11 cellular contexts compared by ENCODE assay signal in the genomic region with DNA sequence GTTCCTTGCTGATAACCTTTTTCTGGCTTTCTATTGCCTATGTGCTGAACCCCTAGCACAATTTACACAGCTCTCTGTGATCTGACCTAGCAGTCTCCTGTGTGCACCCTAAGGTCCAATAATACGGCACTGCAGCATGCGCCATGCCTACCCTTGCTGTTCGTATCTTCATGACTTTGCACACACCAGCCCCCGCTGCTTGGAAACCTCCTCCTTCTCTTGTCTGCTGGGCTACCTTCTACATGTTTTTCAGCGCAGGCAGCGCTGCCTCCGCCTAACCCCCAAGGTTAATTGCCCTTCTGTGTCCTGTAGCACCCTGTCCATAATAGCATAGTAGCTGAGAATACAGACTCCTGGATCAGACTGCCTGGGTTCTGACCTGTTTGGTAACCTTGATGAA. TPM values are rescaled to one million over a fixed set of nuclear protein-coding genes. Genes with fewer than 3 reads are reported as not detected.
A peak's percentile ranks its signal among the peaks of the same experiment; 100 is the strongest.
DNase-seq lines count a peak whose midpoint lies in the region; ATAC-seq and TF ChIP-seq lines count a peak whose summit lies in the region.
"Had no signal": no experiment of that assay in that cellular context is flagged by ENCODE, and none has a peak within 500 bp of the region (broad histone marks: within the 10 kb centered on the region; RNA-seq: fewer than 3 reads in every experiment).

No MANE protein-coding gene starts in this region.

- peak overlapping the region; percentile 90 for H3K4me3 Mint-ChIP-seq in activated CD4-positive, alpha-beta T cell treated with anti-CD3 and anti-CD28 coated beads, Interleukin-2, amount 10 ng/mL, durations not matched to agents 24 days and 14 days
- peak overlapping the region; percentile 90 for H3K4me3 Mint-ChIP-seq in activated B cell treated with CpG ODN at 0.5 μM for 24 hours

- peak overlapping the region; percentile 87 for H3K4me2 ChIP-seq in hepatocyte

- H3K36me3 ChIP-seq in hepatocyte (replicated peaks; ENCODE audit: insufficient read depth, low read depth) (no peaks in the 10 kb centered on the region), stomach (peaks cover 0 to under 1% (median 0%) of the 10 kb centered on the region in 4 donors)
- H3K36me3 ChIP-seq: cardiac muscle cell had no signal

- H3K4me1 Mint-ChIP-seq in activated CD4-positive, alpha-beta T cell treated with anti-CD3 and anti-CD28 coated beads, Interleukin-2, amount 10 ng/mL, durations not matched to agents 24 days and 14 days = peaks cover 45% of the 10 kb centered on the region
- H3K4me1 Mint-ChIP-seq in activated B cell treated with CpG ODN at 0.5 μM for 24 hours = peaks cover 74% of the 10 kb centered on the region

- no peak overlapping the region for H3K27ac Mint-ChIP-seq in activated CD4-positive, alpha-beta T cell treated with anti-CD3 and anti-CD28 coated beads, Interleukin-2, amount 10 ng/mL, durations not matched to agents 24 days and 14 days
- H3K27ac Mint-ChIP-seq in activated B cell treated with CpG ODN at 0.5 μM for 24 hours = peak overlapping the region; percentile 86

- no peaks in the 10 kb centered on the region for H3K9me3 Mint-ChIP-seq in activated CD4-positive, alpha-beta T cell treated with anti-CD3 and anti-CD28 coated beads, Interleukin-2, amount 10 ng/mL, durations not matched to agents 24 days and 14 days
- H3K9me3 Mint-ChIP-seq in activated B cell treated with CpG ODN at 0.5 μM for 24 hours = no peaks in the 10 kb centered on the region

- no peaks in the 10 kb centered on the region for H3K9me2 ChIP-seq in hepatocyte (replicated peaks; ENCODE audit: insufficient read depth)

- peak overlapping the region; percentile 86 for H3K4me3 ChIP-seq in hepatocyte
- peak overlapping the region; percentile 78 to 94 (median 87) for H3K4me3 ChIP-seq in stomach

- H3K27ac ChIP-seq in hepatocyte = no peak overlapping the region
- peak overlapping the region in 4 of 5 donors; percentile 1 to 97 (median 94) for H3K27ac ChIP-seq in stomach
- H3K27ac ChIP-seq: cardiac muscle cell had no signal

- no peaks in the 10 kb centered on the region for H3K9me3 ChIP-seq in hepatocyte (ENCODE audit: low read depth)
- no peaks in the 10 kb centered on the region for H3K9me3 ChIP-seq in stomach

- no peak for DNase-seq in activated CD4-positive, alpha-beta T cell treated with anti-CD3 and anti-CD28 coated beads, Interleukin-2, amount 10 ng/mL, durations not matched to agents 24 days and 14 days
- DNase-seq in activated CD4-positive, alpha-beta T cell treated with anti-CD3 and anti-CD28 coated beads for 4 hours = no peak
- DNase-seq in activated B cell treated with CpG ODN at 0.5 μM for 24 hours (no peak), hepatocyte (ENCODE audit: low spot score) (no peak), stomach (no peak), EL (no peak), retina (no peak)
- DNase-seq: SHP77 had no signal

- ATAC-seq in activated B cell treated with CpG ODN at 0.5 μM for 24 hours (ENCODE audit: low read depth) = no peak
- no peak for ATAC-seq in HG03025 (IDR thresholded peaks at IDR 0.05; ENCODE audit: low FRiP score, unreplicated experiment)

- peaks cover 61% of the 10 kb centered on the region for H3K79me2 ChIP-seq in hepatocyte

- H3K4me1 ChIP-seq in hepatocyte (ENCODE audit: insufficient read depth) (peaks cover 38% of the 10 kb centered on the region), stomach (peaks cover 34 to 85% (median 78%) of the 10 kb centered on the region in 4 donors)

- POLR2A ChIA-PET in activated B cell treated with CpG ODN at 0.5 μM for 24 hours (lab: Charles Lee) = interaction anchor here (0.5 to 0.6 kb wide), 2 partner anchors 34 to 502 kb away, joined by 3 to 4 read pairs; partner anchors contain the start of gene CASC3

- no peak for TF ChIP-seq POLR2A in stomach (IDR thresholded peaks at IDR 0.05)

- peaks cover 9% of the 10 kb centered on the region for H4K20me1 ChIP-seq in hepatocyte (ENCODE audit: insufficient read depth, poor library complexity, severe bottlenecking)

- H3K27me3 ChIP-seq in hepatocyte = no peaks in the 10 kb centered on the region
- peaks cover 0 to 2% (median 0%) of the 10 kb centered on the region in 3 donors for H3K27me3 ChIP-seq in stomach
- H3K27me3 ChIP-seq: cardiac muscle cell had no signal

- no peak for TF ChIP-seq CTCF in activated B cell treated with CpG ODN at 0.5 μM for 24 hours (IDR thresholded peaks at IDR 0.05)
- no peak for TF ChIP-seq CTCF in hepatocyte (IDR thresholded peaks at IDR 0.05; ENCODE audit: poor library complexity)
- no peak for TF ChIP-seq CTCF in stomach (IDR thresholded peaks at IDR 0.05)

- no peak for TF ChIP-seq EP300 in stomach (IDR thresholded peaks at IDR 0.05)

- no peak overlapping the region for H2AFZ ChIP-seq in hepatocyte

- H3K36me3 Mint-ChIP-seq in activated CD4-positive, alpha-beta T cell treated with anti-CD3 and anti-CD28 coated beads, Interleukin-2, amount 10 ng/mL, durations not matched to agents 24 days and 14 days (ENCODE audit: low read depth) = peaks cover 3% of the 10 kb centered on the region
- peaks cover 5% of the 10 kb centered on the region for H3K36me3 Mint-ChIP-seq in activated B cell treated with CpG ODN at 0.5 μM for 24 hours (ENCODE audit: low read depth)

- no peaks in the 10 kb centered on the region for H3K27me3 Mint-ChIP-seq in activated CD4-positive, alpha-beta T cell treated with anti-CD3 and anti-CD28 coated beads, Interleukin-2, amount 10 ng/mL, durations not matched to agents 24 days and 14 days
- H3K27me3 Mint-ChIP-seq in activated B cell treated with CpG ODN at 0.5 μM for 24 hours = no peaks in the 10 kb centered on the region

- WGBS in hepatocyte (ENCODE audit: low lambda C conversion rate, missing lambda C conversion rate) = 92% methylated on average over 7 of the region's 7 CpGs
- WGBS in stomach, 5 donors = 51 to 71% (median 59%) methylated on average over 7 of the region's 7 CpGs

- CTCF ChIA-PET in activated B cell treated with CpG ODN at 0.5 μM for 24 hours (lab: Charles Lee) = interaction anchor here (0.6 to 1.9 kb wide), 4 partner anchors 15 to 536 kb away, joined by 3 to 8 read pairs (median 6); no protein-coding TSS in a partner anchor

- intact Hi-C loops in activated CD4-positive, alpha-beta T cell treated with anti-CD3 and anti-CD28 coated beads, Interleukin-2, amount 10 ng/mL, durations not matched to agents 24 days and 14 days (cut with micrococcal nuclease) = loop anchor here (5.0 kb wide), 1 partner anchor 289 kb away; the partner anchor contains the start of genes LRRC3C and ORMDL3
- intact Hi-C loops in activated B cell treated with CpG ODN at 0.5 μM for 24 hours (cut with micrococcal nuclease) = loop anchor here (5.0 kb wide), 1 partner anchor 344 kb away; the partner anchor contains the start of gene PSMD3
- intact Hi-C loops in stomach (cut with DNase I; ENCODE audit: low total_unique reads) = no loop called here

RNA-seq across cellular contexts. Expression of gene STARD3, which starts 1.4 kb away (rescaled TPM):
- total RNA-seq in activated CD4-positive, alpha-beta T cell treated with anti-CD3 and anti-CD28 coated beads, Interleukin-2, amount 10 ng/mL, durations not matched to agents 24 days and 14 days = 53.6 and 60.3 TPM in 2 replicates
- 51.8 and 58.2 TPM in 2 replicates for total RNA-seq in activated B cell treated with CpG ODN at 0.5 μM for 24 hours
- total RNA-seq in hepatocyte = 61.6 and 76.5 TPM in 2 replicates
- 89.0 and 90.3 TPM in 2 replicates for polyA plus RNA-seq in hepatocyte
- total RNA-seq in stomach = 1,000 to 10,000 TPM in 1 of 5 donors, 100 to 1,000 TPM in 1, 10 to 100 TPM in 3; 26.4 to 1,091 (median 72.1) TPM
- polyA plus RNA-seq in stomach = 10 to 100 TPM; 28.1 to 53.5 (median 30.8) TPM

RNA-seq across cellular contexts. Expression of gene PPP1R1B, which starts 11.6 kb away (rescaled TPM):
- not detected in 2 replicates for total RNA-seq in activated CD4-positive, alpha-beta T cell treated with anti-CD3 and anti-CD28 coated beads, Interleukin-2, amount 10 ng/mL, durations not matched to agents 24 days and 14 days
- total RNA-seq in activated B cell treated with CpG ODN at 0.5 μM for 24 hours (not detected in 2 replicates), hepatocyte (1.5 TPM in 2 replicates), stomach (100 to 1,000 TPM in 1 of 5 donors, 10 to 100 TPM in 2, 1 to 10 TPM in 1, under 1 TPM in 1; 0.58 to 279 (median 11.0) TPM)
- polyA plus RNA-seq in hepatocyte (3.7 TPM in 2 replicates), stomach (10 to 100 TPM in 1 of 3 donors, 1 to 10 TPM in 2; 5.0 to 20.9 (median 9.5) TPM)
- polyA plus RNA-seq: BJ had no signal

RNA-seq across cellular contexts. Expression of gene TCAP, which starts 26.8 kb away (rescaled TPM):
- total RNA-seq in activated CD4-positive, alpha-beta T cell treated with anti-CD3 and anti-CD28 coated beads, Interleukin-2, amount 10 ng/mL, durations not matched to agents 24 days and 14 days = 0.83 and 1.0 TPM in 2 replicates
- total RNA-seq in activated B cell treated with CpG ODN at 0.5 μM for 24 hours (2.1 and 2.3 TPM in 2 replicates), hepatocyte (0.90 and 1.0 TPM in 2 replicates), stomach (1 to 10 TPM in 1 of 5 donors, under 1 TPM in 2, not detected in 2; 0.89 to 4.3 (median 0.92) TPM)
- polyA plus RNA-seq in hepatocyte (0.64 and 0.66 TPM in 2 replicates), stomach (10 to 100 TPM in 1 of 3 donors, 1 to 10 TPM in 1, under 1 TPM in 1; 0.88 to 14.1 (median 3.5) TPM)

RNA-seq across cellular contexts. Expression of gene PNMT, which starts 29.9 kb away (rescaled TPM):
- not detected in 2 replicates for total RNA-seq in activated CD4-positive, alpha-beta T cell treated with anti-CD3 and anti-CD28 coated beads, Interleukin-2, amount 10 ng/mL, durations not matched to agents 24 days and 14 days
- total RNA-seq in activated B cell treated with CpG ODN at 0.5 μM for 24 hours = not detected in 2 replicates
- total RNA-seq in hepatocyte = 51.9 and 64.5 TPM in 2 replicates
- 203 and 204 TPM in 2 replicates for polyA plus RNA-seq in hepatocyte
- 1 to 10 TPM in 2 of 5 donors, under 1 TPM in 1, not detected in 2; 0.45 to 9.0 (median 2.9) TPM for total RNA-seq in stomach
- polyA plus RNA-seq in stomach = 10 to 100 TPM in 2 of 3 donors, 1 to 10 TPM in 1; 5.3 to 16.6 (median 13.0) TPM
- polyA plus RNA-seq: BJ had no signal

RNA-seq across cellular contexts. Expression of gene NEUROD2, which starts 30.6 kb away (rescaled TPM):
- not detected in 2 replicates for total RNA-seq in activated CD4-positive, alpha-beta T cell treated with anti-CD3 and anti-CD28 coated beads, Interleukin-2, amount 10 ng/mL, durations not matched to agents 24 days and 14 days
- total RNA-seq in activated B cell treated with CpG ODN at 0.5 μM for 24 hours (0.02 TPM in 1 of 2 replicates, not detected in the other), hepatocyte (not detected in 2 replicates), stomach (not detected)
- polyA plus RNA-seq in hepatocyte (not detected in 2 replicates), stomach (under 1 TPM; 0.03 to 0.31 (median 0.25) TPM)
- total RNA-seq: cardiac muscle cell had no signal
- polyA plus RNA-seq: BJ, cardiac muscle cell had no signal
